ENCODE assay signal across 8 cellular contexts in genomic region chr1:54253480-54253879, GRCh38. TPM values are rescaled to one million over a fixed set of nuclear protein-coding genes. Genes with fewer than 3 reads are reported as not detected.
A peak's percentile ranks its signal among the peaks of the same experiment; 100 is the strongest.
DNase-seq lines count a peak whose midpoint lies in the region; ATAC-seq and TF ChIP-seq lines count a peak whose summit lies in the region.

No MANE protein-coding gene starts in this region.

- H3K9ac ChIP-seq in H9 (ENCODE audit: extremely low read depth, insufficient read length, low read length) = no peak overlapping the region

- peaks cover 3% of the 10 kb centered on the region for H4K20me1 ChIP-seq in H9 (ENCODE audit: control insufficient read depth, insufficient read depth, insufficient read length)

- ATAC-seq in HG02610 (IDR thresholded peaks at IDR 0.05; ENCODE audit: unreplicated experiment) (no peak), GM18858 (IDR thresholded peaks at IDR 0.05; ENCODE audit: unreplicated experiment) (no peak), HG03378 (IDR thresholded peaks at IDR 0.05; ENCODE audit: unreplicated experiment) (no peak), HG02759 (IDR thresholded peaks at IDR 0.05; ENCODE audit: unreplicated experiment) (no peak)

- no peak overlapping the region for H3K4me3 ChIP-seq in skeletal muscle cell (ENCODE audit: low read depth, low read length)

- no peak for TF ChIP-seq CTCF in H9 (conservative IDR thresholded peaks at IDR 0.05)

- H2BK20ac ChIP-seq in H9 (ENCODE audit: low read depth, low read length, poor library complexity, severe bottlenecking) = no peak overlapping the region

- H3K23ac ChIP-seq in H9 (ENCODE audit: insufficient read length, low read depth, low read length) = no peak overlapping the region

- H3T11ph ChIP-seq in H9 (ENCODE audit: low read length) = no peak overlapping the region

- H2BK12ac ChIP-seq in H9 (ENCODE audit: insufficient read length, low read depth, low read length) = no peak overlapping the region

- no peaks in the 10 kb centered on the region for H3K79me2 ChIP-seq in H9 (ENCODE audit: insufficient read depth, low read length)

- no peak overlapping the region for H4K91ac ChIP-seq in H9 (ENCODE audit: insufficient read length, low read depth, low read length)

- no peak overlapping the region for H2BK15ac ChIP-seq in H9 (ENCODE audit: low read depth, low read length)

- H3K36me3 Mint-ChIP-seq in H9 (ENCODE audit: insufficient read depth in 1 of 3, low read depth in 3 of 3) = peaks cover 3 to 28% (median 23%) of the 10 kb centered on the region in 3 experiments; a peak in 6 of 7 replicates

- no peak overlapping the region for H3K18ac ChIP-seq in H9 (ENCODE audit: insufficient read length, low read depth, low read length)

- H3K4ac ChIP-seq in H9 (ENCODE audit: low read depth, low read length) = no peak overlapping the region

- H3K9me3 ChIP-seq in H9 (ENCODE audit: control insufficient read depth, low read depth, low read length) = no peaks in the 10 kb centered on the region

- H2AK5ac ChIP-seq in H9 (ENCODE audit: insufficient read length, low read length) = no peak overlapping the region

- H3K56ac ChIP-seq in H9 (ENCODE audit: insufficient read length, low read depth, low read length) = no peak overlapping the region

- H2BK120ac ChIP-seq in H9 (ENCODE audit: low read depth, low read length, poor library complexity, severe bottlenecking) = no peak overlapping the region

- H2BK5ac ChIP-seq in H9 (ENCODE audit: insufficient read length, low read length) = no peak overlapping the region

- no peak overlapping the region for H3K4me3 Mint-ChIP-seq in H9

- WGBS in H9 (ENCODE audit: extremely low coverage, insufficient read length, low lambda C conversion rate) = no CpG with 5 or more reads among the region's 5 CpGs

- H3K27me3 ChIP-seq in H9 (ENCODE audit: insufficient read depth, low read length) = no peaks in the 10 kb centered on the region

- H3K9me3 Mint-ChIP-seq in H9 = no peaks in the 10 kb centered on the region

- no peak overlapping the region for H4K5ac ChIP-seq in H9 (ENCODE audit: insufficient read length, low read depth, low read length)

- no peak overlapping the region; the same call in 1 of the 2 replicates for H3K14ac ChIP-seq in H9 (ENCODE audit: insufficient read depth, low read length)

- no peaks in the 10 kb centered on the region; the same call in 1 of the 2 replicates for H3K4me1 ChIP-seq in H9 (ENCODE audit: insufficient read depth, low read length)

- peaks cover 27 to 31% of the 10 kb centered on the region in 2 experiments for H3K4me1 Mint-ChIP-seq in H9

- no peaks in the 10 kb centered on the region for H3K27me3 Mint-ChIP-seq in H9 (ENCODE audit: low read depth)

- H4K8ac ChIP-seq in H9 (replicated peaks; ENCODE audit: insufficient read length, low read depth, low read length) = no peak overlapping the region

- no peak overlapping the region for H3K27ac ChIP-seq in H9 (ENCODE audit: insufficient read length, low read depth, low read length)

- no peaks in the 10 kb centered on the region for H3K23me2 ChIP-seq in H9 (ENCODE audit: insufficient read length, low read depth, low read length, poor library complexity, severe bottlenecking)

- H3K27ac Mint-ChIP-seq in H9 = peak overlapping the region; percentile 32 to 69 (median 68); a peak in 3 of 7 replicates

- H3K79me1 ChIP-seq in H9 (ENCODE audit: insufficient read depth, low read depth, low read length, poor library complexity, severe bottlenecking) = no peaks in the 10 kb centered on the region

- no peak overlapping the region for H2AFZ ChIP-seq in H9 (ENCODE audit: low read length)

- no peak for DNase-seq in H9
- DNase-seq in SW 1271 (lab: John Stamatoyannopoulos, UW) = peak; percentile 56 to 58
- DNase-seq in fibroblast of gingiva (ENCODE audit: low read depth) = peak; percentile 69
- peak; percentile 80 for DNase-seq in skeletal muscle cell (ENCODE audit: low read depth)

- H3K4me2 ChIP-seq in H9 (ENCODE audit: insufficient read depth, insufficient read length, low read length) = no peak overlapping the region

RNA-seq across cellular contexts. Expression of gene MRPL37, which starts 53.5 kb away (rescaled TPM):
- 123 and 125 TPM in 2 replicates for total RNA-seq in H9 (2021)

RNA-seq across cellular contexts. Expression of gene CYB5RL, which starts 53.6 kb away (rescaled TPM):
- 12.3 and 12.6 TPM in 2 replicates for total RNA-seq in H9 (2021)
